In the genomic region with DNA sequence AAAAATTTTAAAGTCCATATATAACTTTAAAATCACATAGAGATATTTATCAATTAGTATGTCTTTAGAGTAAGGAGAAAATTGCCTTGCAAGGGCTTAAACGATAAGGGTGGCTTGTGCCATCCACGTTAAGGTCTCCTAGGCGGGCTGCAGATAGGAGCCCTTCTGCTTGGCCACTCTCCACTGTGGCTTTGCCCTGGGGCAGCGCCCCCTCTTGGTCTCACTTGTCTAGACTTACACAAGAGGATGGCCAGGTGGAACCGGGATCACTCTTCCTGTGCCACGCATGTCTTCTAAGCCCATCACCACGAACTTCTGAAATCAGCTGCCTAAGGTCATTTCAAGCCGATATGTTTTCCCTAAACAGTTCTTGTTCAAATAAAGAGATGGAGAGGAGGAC, we compare ENCODE assay signal across 11 cellular contexts. TPM values are rescaled to one million over a fixed set of nuclear protein-coding genes. Genes with fewer than 3 reads are reported as not detected.
A peak's percentile ranks its signal among the peaks of the same experiment; 100 is the strongest.
DNase-seq lines count a peak whose midpoint lies in the region; ATAC-seq and TF ChIP-seq lines count a peak whose summit lies in the region.
"Had no signal": no experiment of that assay in that cellular context is flagged by ENCODE, and none has a peak within 500 bp of the region (broad histone marks: within the 10 kb centered on the region; RNA-seq: fewer than 3 reads in every experiment).

No MANE protein-coding gene starts in this region.

- H4K20me1 ChIP-seq in IMR-90 (ENCODE audit: insufficient read depth, low read length) = peaks cover 8% of the 10 kb centered on the region

- no peak overlapping the region for H3K14ac ChIP-seq in IMR-90 (replicated peaks; ENCODE audit: low read depth, low read length)

- CTCF ChIA-PET in IMR-90 (lab: Yijun Ruan, JAX) = interaction anchor here (0.6 kb wide), 1 partner anchor 512 kb away, joined by 3 read pairs; no protein-coding TSS in a partner anchor
- CTCF ChIA-PET in activated naive CD4-positive, alpha-beta T cell treated with anti-CD3 and anti-CD28 coated beads for 36 hours (lab: Charles Lee) = interaction anchor here (0.7 to 2.5 kb wide), 4 partner anchors 8 to 310 kb away, joined by 3 to 8 read pairs (median 7); a partner anchor contains a TSS
- CTCF ChIA-PET in naive thymus-derived CD4-positive, alpha-beta T cell (lab: Charles Lee) = interaction anchor here (1.2 kb wide), 1 partner anchor 64 kb away, joined by 4 read pairs; no protein-coding TSS in a partner anchor

- H3K18ac ChIP-seq in IMR-90 (ENCODE audit: low read depth, low read length) = no peak overlapping the region

- H2AK9ac ChIP-seq in IMR-90 (replicated peaks; ENCODE audit: low read depth, low read length, poor library complexity) = no peak overlapping the region

- POLR2A ChIA-PET in IMR-90 (lab: Charles Lee; ENCODE audit: unreplicated experiment) = no interaction called here
- POLR2A ChIA-PET in naive thymus-derived CD4-positive, alpha-beta T cell (lab: Charles Lee) = interaction anchor here (0.6 to 2.0 kb wide), 4 partner anchors 29 to 111 kb away, joined by 3 to 6 read pairs (median 4); a partner anchor contains a TSS

- H2BK5ac ChIP-seq in IMR-90 (ENCODE audit: low read depth, low read length, poor library complexity, severe bottlenecking) = no peak overlapping the region

- no TSS peak for BruUV-seq in IMR-90 (replicated peaks; lab: Mats Ljungman, UMichigan)

- no peak overlapping the region for H3K23ac ChIP-seq in IMR-90 (ENCODE audit: low read depth, low read length)

- no peak overlapping the region for H2AK5ac ChIP-seq in IMR-90 (ENCODE audit: low read depth, low read length)

- no peaks in the 10 kb centered on the region for H3K9me3 Mint-ChIP-seq in activated naive CD4-positive, alpha-beta T cell treated with anti-CD3 and anti-CD28 coated beads for 36 hours
- peaks cover 0 to 2% (median 0%) of the 10 kb centered on the region in 11 donors for H3K9me3 Mint-ChIP-seq in naive thymus-derived CD4-positive, alpha-beta T cell

- H3K4me3 ChIP-seq in IMR-90 (ENCODE audit: insufficient read depth, low read depth, low read length) = no peak overlapping the region
- H3K4me3 ChIP-seq in naive thymus-derived CD4-positive, alpha-beta T cell (ENCODE audit: low read length) = no peak overlapping the region

- peaks cover 15% of the 10 kb centered on the region; the same call in 1 of the 2 replicates for H3K9me1 ChIP-seq in IMR-90 (ENCODE audit: insufficient read depth, low read length)

- no peak overlapping the region for H3K4ac ChIP-seq in IMR-90 (ENCODE audit: low read depth, low read length)

- no peak overlapping the region for H3K4me2 ChIP-seq in IMR-90 (ENCODE audit: low read depth, low read length)

- no peak overlapping the region for H4K8ac ChIP-seq in IMR-90 (ENCODE audit: low read depth in 2 of 2, low read length in 2 of 2)

- no peak overlapping the region for H3K56ac ChIP-seq in IMR-90 (ENCODE audit: extremely low read depth, insufficient read depth, low read length)

- H2BK120ac ChIP-seq in IMR-90 (ENCODE audit: low read depth, low read length) = no peak overlapping the region

- TF ChIP-seq RAD21 in IMR-90 (IDR thresholded peaks at IDR 0.05; ENCODE audit: low read length) = peak; percentile 20; the same call in 1 of the 2 replicates

- no peak overlapping the region for H4K5ac ChIP-seq in IMR-90 (ENCODE audit: low read depth, low read length)

- no peak overlapping the region for H2BK20ac ChIP-seq in IMR-90 (ENCODE audit: low read depth, low read length)

- no peak overlapping the region for H4K91ac ChIP-seq in IMR-90 (ENCODE audit: insufficient read depth, low read depth, low read length)

- H3K79me1 ChIP-seq in IMR-90 (ENCODE audit: low read depth in 1 of 2, low read length in 2 of 2) = peaks cover 36 to 64% of the 10 kb centered on the region in 2 experiments

- DNase-seq in NCI-H146 (lab: John Stamatoyannopoulos, UW) = peak; percentile 2
- no peak for DNase-seq in NCI-H146 treated with DMSO at 0.1 percent for 48 hours (lab: John Stamatoyannopoulos, UW; ENCODE audit: unreplicated experiment)
- no peak for DNase-seq in IMR-90
- DNase-seq in activated naive CD4-positive, alpha-beta T cell treated with anti-CD3 and anti-CD28 coated beads for 36 hours = peak; percentile 52
- no peak for DNase-seq in naive thymus-derived CD4-positive, alpha-beta T cell
- no peak for DNase-seq in glomerular visceral epithelial cell (ENCODE audit: extremely low spot score)
- DNase-seq in epidermal melanocyte (ENCODE audit: insufficient read length, low spot score) = no peak
- DNase-seq: retina had no signal

- H3K36me3 ChIP-seq in IMR-90 (ENCODE audit: control insufficient read depth, insufficient read depth, low read length) = peaks cover 40% of the 10 kb centered on the region
- peaks cover 0 to 55% (median 14%) of the 10 kb centered on the region in 3 experiments for H3K36me3 ChIP-seq in naive thymus-derived CD4-positive, alpha-beta T cell (ENCODE audit: control insufficient read depth in 2 of 3, insufficient read depth in 3 of 3, low read length in 3 of 3)

- no peaks in the 10 kb centered on the region for H3K27me3 ChIP-seq in IMR-90 (ENCODE audit: control insufficient read depth, insufficient read depth, low read length)
- no peaks in the 10 kb centered on the region for H3K27me3 ChIP-seq in naive thymus-derived CD4-positive, alpha-beta T cell (ENCODE audit: control insufficient read depth in 2 of 2, insufficient read depth in 2 of 2, low read length in 2 of 2)

- in situ Hi-C loops in IMR-90 (cut with MboI; ENCODE audit: low sequenced_read_pairs) = no loop called here

- H3K27me3 Mint-ChIP-seq in activated naive CD4-positive, alpha-beta T cell treated with anti-CD3 and anti-CD28 coated beads for 36 hours (ENCODE audit: low read depth) = no peaks in the 10 kb centered on the region
- no peaks in the 10 kb centered on the region for H3K27me3 Mint-ChIP-seq in naive thymus-derived CD4-positive, alpha-beta T cell

- intact Hi-C loops in IMR-90 (cut with micrococcal nuclease) = no loop called here
- intact Hi-C loops in activated naive CD4-positive, alpha-beta T cell treated with anti-CD3 and anti-CD28 coated beads for 36 hours (cut with micrococcal nuclease) = no loop called here
- intact Hi-C loops in naive thymus-derived CD4-positive, alpha-beta T cell (cut with micrococcal nuclease) = no loop called here

- dilution Hi-C loops in IMR-90 (cut with HindIII; ENCODE audit: low sequenced_read_pairs, unreplicated experiment) = no loop called here

- H3K27ac Mint-ChIP-seq in activated naive CD4-positive, alpha-beta T cell treated with anti-CD3 and anti-CD28 coated beads for 36 hours = no peak overlapping the region
- H3K27ac Mint-ChIP-seq in naive thymus-derived CD4-positive, alpha-beta T cell = peak overlapping the region in 5 of 9 donors; percentile 36 to 88 (median 55)

- H2AFZ ChIP-seq in IMR-90 (replicated peaks; ENCODE audit: low read length, poor library complexity) = no peak overlapping the region

- ATAC-seq in IMR-90 (ENCODE audit: low read depth) = no peak
- ATAC-seq in naive thymus-derived CD4-positive, alpha-beta T cell = no peak
- ATAC-seq in GM21423 (IDR thresholded peaks at IDR 0.05; ENCODE audit: unreplicated experiment) = no peak

- no peak for TF ChIP-seq POLR2A in IMR-90 (IDR thresholded peaks at IDR 0.05; ENCODE audit: low read depth, low read length)

- no peak overlapping the region for H3K27ac ChIP-seq in IMR-90 (ENCODE audit: insufficient read depth, low read length)
- peak overlapping the region; percentile 2 for H3K27ac ChIP-seq in naive thymus-derived CD4-positive, alpha-beta T cell (ENCODE audit: low read depth, low read length)
- H3K27ac ChIP-seq: C4-2B had no signal

- WGBS in IMR-90 (ENCODE audit: extremely low coverage in 2 of 2, insufficient read length in 1 of 2), 2 experiments = 61% methylated on average over 2 of the region's 8 CpGs; no CpG with 5 or more reads in 1 of the 2 experiments

- H2BK15ac ChIP-seq in IMR-90 (ENCODE audit: low read depth, low read length) = no peak overlapping the region

- no peak overlapping the region for H3K4me3 Mint-ChIP-seq in activated naive CD4-positive, alpha-beta T cell treated with anti-CD3 and anti-CD28 coated beads for 36 hours
- H3K4me3 Mint-ChIP-seq in naive thymus-derived CD4-positive, alpha-beta T cell = no peak overlapping the region

- H3K4me1 Mint-ChIP-seq in activated naive CD4-positive, alpha-beta T cell treated with anti-CD3 and anti-CD28 coated beads for 36 hours (ENCODE audit: low read depth) = peaks cover 29% of the 10 kb centered on the region
- H3K4me1 Mint-ChIP-seq in naive thymus-derived CD4-positive, alpha-beta T cell = peaks cover 4 to 28% (median 19%) of the 10 kb centered on the region in 7 donors

- H3K9ac ChIP-seq in IMR-90 (ENCODE audit: low read depth, low read length) = no peak overlapping the region

- no peaks in the 10 kb centered on the region for H3K9me3 ChIP-seq in IMR-90 (ENCODE audit: control insufficient read depth, insufficient read depth, low read length)
- no peaks in the 10 kb centered on the region for H3K9me3 ChIP-seq in naive thymus-derived CD4-positive, alpha-beta T cell (ENCODE audit: control insufficient read depth in 2 of 3, low read length in 3 of 3)

- H3K36me3 Mint-ChIP-seq in activated naive CD4-positive, alpha-beta T cell treated with anti-CD3 and anti-CD28 coated beads for 36 hours (ENCODE audit: low read depth) = peaks cover 17% of the 10 kb centered on the region
- peaks cover 0 to 10% (median 4%) of the 10 kb centered on the region in 5 donors for H3K36me3 Mint-ChIP-seq in naive thymus-derived CD4-positive, alpha-beta T cell

- peaks cover 15% of the 10 kb centered on the region for H3K4me1 ChIP-seq in IMR-90 (ENCODE audit: control insufficient read depth, insufficient read depth, low read length)
- peaks cover 12 to 17% of the 10 kb centered on the region in 2 donors for H3K4me1 ChIP-seq in naive thymus-derived CD4-positive, alpha-beta T cell (ENCODE audit: control insufficient read depth in 2 of 2, insufficient read depth in 2 of 2, low read length in 2 of 2)

- peak; percentile 38 for TF ChIP-seq CTCF in IMR-90 (conservative IDR thresholded peaks at IDR 0.05; ENCODE audit: low read depth, low read length)

RNA-seq across cellular contexts. Expression of a gene that starts 2.9 kb away (rescaled TPM):
- 43.9 and 45.5 TPM in 2 replicates for total RNA-seq in IMR-90 (2012; rRNA removed)
- polyA plus RNA-seq in IMR-90 (2012; rRNA removed) = 71.5 and 75.7 TPM in 2 replicates
- polyA plus RNA-seq in IMR-90 (2012; cell fraction: cytosol; rRNA removed) = 39.9 and 56.3 TPM in 2 replicates
- 94.7 and 201 TPM in 2 replicates for polyA plus RNA-seq in IMR-90 (2012; cell fraction: nucleus; rRNA removed; ENCODE audit: low replicate concordance)
- 10 to 100 TPM; 67.8 to 73.0 TPM for total RNA-seq in activated naive CD4-positive, alpha-beta T cell treated with anti-CD3 and anti-CD28 coated beads for 36 hours
- 100 to 1,000 TPM in 2 of 5 experiments, 10 to 100 TPM in 3; 90.4 to 123 (median 95.4) TPM for total RNA-seq in naive thymus-derived CD4-positive, alpha-beta T cell
- 10 to 100 TPM; 37.3 to 51.4 TPM for polyA plus RNA-seq in naive thymus-derived CD4-positive, alpha-beta T cell

RNA-seq across cellular contexts. Expression of a gene that starts 19.8 kb away (rescaled TPM):
- 28.9 and 30.3 TPM in 2 replicates for total RNA-seq in IMR-90 (2012; rRNA removed)
- polyA plus RNA-seq in IMR-90 (2012; rRNA removed) = 49.9 and 52.1 TPM in 2 replicates
- polyA plus RNA-seq in IMR-90 (2012; cell fraction: cytosol; rRNA removed) = 34.4 and 54.3 TPM in 2 replicates
- 140 and 177 TPM in 2 replicates for polyA plus RNA-seq in IMR-90 (2012; cell fraction: nucleus; rRNA removed; ENCODE audit: low replicate concordance)
- total RNA-seq in activated naive CD4-positive, alpha-beta T cell treated with anti-CD3 and anti-CD28 coated beads for 36 hours = 10 to 100 TPM; 64.6 to 73.6 TPM
- 100 to 1,000 TPM; 110 to 135 (median 134) TPM for total RNA-seq in naive thymus-derived CD4-positive, alpha-beta T cell
- polyA plus RNA-seq in naive thymus-derived CD4-positive, alpha-beta T cell = 10 to 100 TPM; 37.5 to 65.9 TPM

RNA-seq across cellular contexts. Expression of a gene that starts 27.2 kb away (rescaled TPM):
- total RNA-seq in IMR-90 (2012; rRNA removed) = under 0.01 and 0.28 TPM in 2 replicates
- polyA plus RNA-seq in IMR-90 (2012; rRNA removed) = 0.22 and 0.24 TPM in 2 replicates
- polyA plus RNA-seq in IMR-90 (2012; cell fraction: cytosol; rRNA removed) = 0.06 and 0.38 TPM in 2 replicates
- 0.05 and 0.29 TPM in 2 replicates for polyA plus RNA-seq in IMR-90 (2012; cell fraction: nucleus; rRNA removed; ENCODE audit: low replicate concordance)
- 10 to 100 TPM; 27.2 to 27.3 TPM for total RNA-seq in activated naive CD4-positive, alpha-beta T cell treated with anti-CD3 and anti-CD28 coated beads for 36 hours
- total RNA-seq in naive thymus-derived CD4-positive, alpha-beta T cell = 10 to 100 TPM; 26.1 to 68.3 (median 51.9) TPM
- polyA plus RNA-seq in naive thymus-derived CD4-positive, alpha-beta T cell = 10 to 100 TPM; 20.9 to 72.9 TPM
- total RNA-seq: M059J had no signal

RNA-seq across cellular contexts. Expression of a gene that starts 48.8 kb away (rescaled TPM):
- total RNA-seq in IMR-90 (2012; rRNA removed) = 3.6 and 4.2 TPM in 2 replicates
- 73.9 and 83.3 TPM in 2 replicates for polyA plus RNA-seq in IMR-90 (2012; rRNA removed)
- polyA plus RNA-seq in IMR-90 (2012; cell fraction: cytosol; rRNA removed) = 39.1 and 101 TPM in 2 replicates
- polyA plus RNA-seq in IMR-90 (2012; cell fraction: nucleus; rRNA removed; ENCODE audit: low replicate concordance) = 36.4 and 102 TPM in 2 replicates
- 10 to 100 TPM; 10.5 to 11.6 TPM for total RNA-seq in activated naive CD4-positive, alpha-beta T cell treated with anti-CD3 and anti-CD28 coated beads for 36 hours
- 10 to 100 TPM in 4 of 5 experiments, 1 to 10 TPM in 1; 6.2 to 25.8 (median 12.5) TPM for total RNA-seq in naive thymus-derived CD4-positive, alpha-beta T cell
- 1 to 10 TPM; 4.5 to 6.4 TPM for polyA plus RNA-seq in naive thymus-derived CD4-positive, alpha-beta T cell

Comparison
In these comparisons a context has a peak if more than half of its experiments do, and no peak if none do; other contexts are left out.
1. DNase-seq: peak in NCI-H146 (single experiment) and activated naive CD4-positive, alpha-beta T cell treated with anti-CD3 and anti-CD28 coated beads for 36 hours (single experiment); none in NCI-H146 treated with DMSO at 0.1 percent for 48 hours (single experiment), IMR-90 (single experiment), naive thymus-derived CD4-positive, alpha-beta T cell (0 of 9), glomerular visceral epithelial cell (single experiment) and epidermal melanocyte (single experiment).
2. RNA of a gene that starts 27.2 kb away (total RNA-seq): 26.1 to 68.3 TPM in naive thymus-derived CD4-positive, alpha-beta T cell and 27.2 to 27.3 TPM in activated naive CD4-positive, alpha-beta T cell treated with anti-CD3 and anti-CD28 coated beads for 36 hours; under 0.01 to 0.28 TPM in IMR-90; every median in the first group is over 10 times any median in the second.